Comparison of ENCODE assay signal across 20 cellular contexts in the genomic region with DNA sequence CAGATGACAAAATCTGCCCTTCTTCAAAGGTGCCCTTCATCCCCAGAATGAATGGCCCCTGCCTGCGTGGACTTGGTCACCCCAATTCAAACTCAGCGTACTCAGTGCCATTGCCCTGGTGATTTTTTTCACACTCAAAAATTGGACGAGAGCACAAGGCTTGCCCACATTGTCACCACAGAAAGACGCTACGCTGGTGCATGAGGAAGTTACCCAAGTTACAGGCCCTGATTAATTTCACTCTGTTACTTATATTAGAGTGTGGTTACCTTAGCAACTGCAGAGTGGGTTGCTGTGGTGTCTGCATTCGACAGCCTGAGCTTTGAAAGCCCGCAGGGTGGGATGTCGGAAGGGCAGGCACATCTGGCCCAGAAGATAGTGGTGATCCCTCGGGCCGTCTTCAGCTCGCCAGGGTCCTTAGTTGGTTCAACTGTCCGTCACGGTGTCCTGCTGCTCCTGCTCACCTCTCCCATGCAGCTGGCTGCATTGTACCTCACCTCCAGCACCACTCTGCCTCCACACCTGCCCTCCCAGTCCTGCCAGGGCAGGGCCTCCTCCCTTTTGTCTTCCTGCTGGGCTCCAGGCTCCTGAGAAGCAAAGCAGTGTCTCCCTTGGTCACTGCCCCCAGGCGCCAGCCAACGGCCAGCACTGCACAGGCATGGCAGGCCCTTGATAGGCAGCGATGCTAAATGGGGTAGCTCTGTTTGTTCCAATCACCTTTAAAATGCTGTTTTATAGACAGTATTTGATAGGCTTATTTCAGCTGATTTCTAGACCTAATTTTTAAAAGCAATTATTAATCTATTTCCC.
"Had no signal": no experiment of that assay in that cellular context is flagged by ENCODE, and none has a peak within 500 bp of the region (broad histone marks: within the 10 kb centered on the region; RNA-seq: fewer than 3 reads in every experiment).

No MANE protein-coding gene starts in this region.

- H3K9me3 ChIP-seq: body of pancreas, suprapubic skin had no signal

- H3K4me1 ChIP-seq: body of pancreas, sigmoid colon, stomach, suprapubic skin, uterus had no signal

- H3K36me3 ChIP-seq: cardiac muscle cell, sigmoid colon, stomach, suprapubic skin, tibial nerve, uterus, WERI-Rb-1 had no signal

- H3K4me3 ChIP-seq: body of pancreas, cardiac muscle cell, sigmoid colon, smooth muscle cell, stomach, suprapubic skin, tibial nerve, uterus had no signal

- DNase-seq: activated CD4-positive, alpha-beta T cell treated with anti-CD3 and anti-CD28 coated beads, Interleukin-2, amount 50 U/mL, for 1 hour; activated CD4-positive, CD25-positive, alpha-beta regulatory T cell treated with anti-CD3 and anti-CD28 coated beads, Interleukin-2, amount 50 U/mL, for 72 hours; activated gamma-delta T cell treated with Interleukin-2 at 50 U/mL for 16 hours; activated T-cell treated with anti-CD3 and anti-CD28 coated beads, Interleukin-2, amount 50 U/mL, for 1 hour; anterior cingulate cortex; body of pancreas; foreskin fibroblast; left ventricle myocardium superior; midbrain; posterior cingulate gyrus; sigmoid colon; stimulated activated CD4-positive, alpha-beta T cell treated with anti-CD3 and anti-CD28 coated beads, Interleukin-15, amount 100 ng/mL, for 24 hours; stomach; uterus; WERI-Rb-1 had no signal

- ATAC-seq: body of pancreas; left ventricle myocardium superior; stimulated activated memory B cell treated with anti-CD40 and anti-IgM and Interleukin-4, amounts not matched to agents 10 μg/mL and 1 μg/mL and 100 μg/mL, for 72 hours had no signal

- H3K27me3 ChIP-seq: body of pancreas, cardiac muscle cell, sigmoid colon, stomach, suprapubic skin, tibial nerve, uterus had no signal

- H3K27ac ChIP-seq: body of pancreas, cardiac muscle cell, sigmoid colon, stomach, suprapubic skin, tibial nerve, uterus, WERI-Rb-1 had no signal
